ENCODE assay signal across 13 cellular contexts in genomic region chr5:68544656-68545565, GRCh38.
A peak's percentile ranks its signal among the peaks of the same experiment; 100 is the strongest.
DNase-seq lines count a peak whose midpoint lies in the region; TF ChIP-seq lines count a peak whose summit lies in the region.
"Had no signal": no experiment of that assay in that cellular context is flagged by ENCODE, and none has a peak within 500 bp of the region (broad histone marks: within the 10 kb centered on the region; RNA-seq: fewer than 3 reads in every experiment).

No MANE protein-coding gene starts in this region.

- H3K27me3 ChIP-seq in ACC112 (ENCODE audit: insufficient read depth, low read length) (no peaks in the 10 kb centered on the region), mammary epithelial cell (ENCODE audit: insufficient read depth, low read length) (no peaks in the 10 kb centered on the region), mesendoderm (ENCODE audit: insufficient read depth, low read length, poor library complexity) (no peaks in the 10 kb centered on the region)
- H3K27me3 ChIP-seq: BLaER1, cardiac muscle cell had no signal

- no peak overlapping the region for H3K56ac ChIP-seq in mesendoderm (ENCODE audit: low read length)

- H3K9me3 ChIP-seq in mammary epithelial cell (replicated peaks; ENCODE audit: insufficient read depth, low read length) (no peaks in the 10 kb centered on the region), OCI-LY7 (ENCODE audit: low read length) (no peaks in the 10 kb centered on the region)
- H3K9me3 ChIP-seq: BLaER1, left ventricle myocardium inferior had no signal

- TF ChIP-seq CTCF in mammary epithelial cell (conservative IDR thresholded peaks at IDR 0.05 in 1 of 2, IDR thresholded peaks at IDR 0.05 in 1 of 2; ENCODE audit: extremely low read depth in 1 of 2, insufficient read depth in 1 of 2, low read depth in 1 of 2, low read length in 2 of 2) (no peak), coronary artery (IDR thresholded peaks at IDR 0.05) (no peak), OCI-LY7 (conservative IDR thresholded peaks at IDR 0.05; ENCODE audit: low read length) (no peak)

- H3K79me2 ChIP-seq in ACC112 (ENCODE audit: control insufficient read depth, insufficient read depth, low read length, unreplicated experiment), result no peaks in the 10 kb centered on the region
- no peaks in the 10 kb centered on the region for H3K79me2 ChIP-seq in mammary epithelial cell (ENCODE audit: insufficient read depth, low read length)
- no peaks in the 10 kb centered on the region for H3K79me2 ChIP-seq in mesendoderm (ENCODE audit: control insufficient read depth, insufficient read depth, low read length)
- no peaks in the 10 kb centered on the region for H3K79me2 ChIP-seq in OCI-LY7 (ENCODE audit: insufficient read depth, low read depth, low read length)

- in situ Hi-C loops in mammary epithelial cell (cut with MboI; ENCODE audit: low sequenced_read_pairs in 2 of 2), result no loop called here

- H3K9me2 ChIP-seq in OCI-LY7 (ENCODE audit: insufficient read depth, low read length), result no peaks in the 10 kb centered on the region

- H3K79me1 ChIP-seq in mesendoderm (ENCODE audit: low read length), result no peaks in the 10 kb centered on the region

- WGBS in mammary epithelial cell (ENCODE audit: low coverage, missing lambda C conversion rate), result 43% methylated on average over 12 of the region's 13 CpGs
- no CpG with 5 or more reads among the region's 13 CpGs for WGBS in mesendoderm (ENCODE audit: extremely low coverage, insufficient coverage, low lambda C conversion rate)

- no peak overlapping the region for H2BK5ac ChIP-seq in mesendoderm (ENCODE audit: low read length)

- H3K36me3 ChIP-seq in ACC112 (ENCODE audit: insufficient read depth, low read length) (no peaks in the 10 kb centered on the region), mammary epithelial cell (ENCODE audit: insufficient read depth, low read length) (no peaks in the 10 kb centered on the region), mesendoderm (ENCODE audit: control insufficient read depth, insufficient read depth, low read length) (no peaks in the 10 kb centered on the region), OCI-LY7 (ENCODE audit: insufficient read depth, low read length) (no peaks in the 10 kb centered on the region)
- H3K36me3 ChIP-seq: BLaER1, cardiac muscle cell, left ventricle myocardium inferior had no signal

- peaks cover 58% of the 10 kb centered on the region for H3K4me1 ChIP-seq in ACC112 (ENCODE audit: control insufficient read depth, insufficient read depth, low read length, unreplicated experiment)
- peaks cover 20% of the 10 kb centered on the region for H3K4me1 ChIP-seq in mammary epithelial cell (ENCODE audit: insufficient read depth, low read length)
- H3K4me1 ChIP-seq in mesendoderm (ENCODE audit: control insufficient read depth, low read depth, low read length), result no peaks in the 10 kb centered on the region
- no peaks in the 10 kb centered on the region for H3K4me1 ChIP-seq in OCI-LY7 (ENCODE audit: insufficient read depth, low read length, poor library complexity, severe bottlenecking)

- POLR2A ChIA-PET in OCI-LY7 (lab: Charles Lee), result no interaction called here

- H3K18ac ChIP-seq in mesendoderm (ENCODE audit: low read length), result no peak overlapping the region

- peak overlapping the region; percentile 24 for H3K4me2 ChIP-seq in mammary epithelial cell (ENCODE audit: insufficient read depth, low read depth, low read length)
- no peak overlapping the region for H3K4me2 ChIP-seq in mesendoderm (ENCODE audit: low read length)
- H3K4me2 ChIP-seq in OCI-LY7 (ENCODE audit: low read length), result no peak overlapping the region
- H3K4me2 ChIP-seq: BLaER1 had no signal

- intact Hi-C loops in mammary epithelial cell (cut with micrococcal nuclease), result no loop called here
- intact Hi-C loops in OCI-LY7 (cut with micrococcal nuclease; ENCODE audit: unreplicated experiment), result no loop called here

- CTCF ChIA-PET in mammary epithelial cell (lab: Charles Lee; ENCODE audit: low non-redundant PET) (no interaction called here), OCI-LY7 (lab: Charles Lee; ENCODE audit: unreplicated experiment) (no interaction called here)

- no peak overlapping the region for H2AFZ ChIP-seq in ACC112 (ENCODE audit: low read length, unreplicated experiment)
- H2AFZ ChIP-seq in mammary epithelial cell (ENCODE audit: low read depth, low read length), result peak overlapping the region; percentile 45
- H2AFZ ChIP-seq in OCI-LY7 (ENCODE audit: low read length), result no peak overlapping the region

- no peak overlapping the region for H2AK5ac ChIP-seq in mesendoderm (ENCODE audit: low read length)

- no peak overlapping the region for H3K4me3 ChIP-seq in ACC112 (ENCODE audit: low read depth, low read length)
- H3K4me3 ChIP-seq in mammary epithelial cell (replicated peaks in 1 of 3; ENCODE audit: insufficient read depth in 1 of 3, low read depth in 2 of 3, low read length in 3 of 3), result no peak overlapping the region
- H3K4me3 ChIP-seq in mesendoderm (ENCODE audit: low read length), result no peak overlapping the region
- no peak overlapping the region for H3K4me3 ChIP-seq in coronary artery
- no peak overlapping the region for H3K4me3 ChIP-seq in OCI-LY7 (ENCODE audit: low read depth, low read length, poor library complexity, severe bottlenecking)
- H3K4me3 ChIP-seq: BLaER1, cardiac muscle cell, left ventricle myocardium inferior had no signal

- H4K5ac ChIP-seq in mesendoderm (ENCODE audit: low read length), result no peak overlapping the region

- no peaks in the 10 kb centered on the region for H4K20me1 ChIP-seq in mammary epithelial cell (ENCODE audit: insufficient read depth, low read length)
- no peaks in the 10 kb centered on the region for H4K20me1 ChIP-seq in OCI-LY7 (ENCODE audit: insufficient read depth, low read length)
- H4K20me1 ChIP-seq: BLaER1 had no signal

- no peak overlapping the region for H3K4ac ChIP-seq in mesendoderm (ENCODE audit: low read depth, low read length)

- DNase-seq in HT-29 (ENCODE audit: low spot score) (peak; percentile 87), mammary epithelial cell (peak; percentile 78), mesendoderm (peak; percentile 18), NCI-H146 treated with DMSO at 0.1 percent for 48 hours (lab: John Stamatoyannopoulos, UW; ENCODE audit: unreplicated experiment) (no peak), coronary artery (ENCODE audit: low spot score) (no peak), OCI-LY7 (ENCODE audit: low spot score) (no peak), NCI-H2196 (lab: John Stamatoyannopoulos, UW; ENCODE audit: unreplicated experiment) (no peak)
- DNase-seq: activated CD4-positive, alpha-beta T cell treated with anti-CD3 and anti-CD28 coated beads for 36 hours; left ventricle myocardium inferior; NCI-H524 had no signal

- H3K23ac ChIP-seq in mesendoderm (ENCODE audit: low read length), result no peak overlapping the region

- BruUV-seq in mammary epithelial cell (replicated peaks; lab: Mats Ljungman, UMichigan) (no TSS peak), OCI-LY7 (replicated peaks; lab: Mats Ljungman, UMichigan) (no TSS peak)

- H4K8ac ChIP-seq in mesendoderm (ENCODE audit: low read depth, low read length), result no peak overlapping the region

- dilution Hi-C loops in mammary epithelial cell (cut with HindIII; ENCODE audit: low sequenced_read_pairs), result no loop called here

- no peak overlapping the region for H2BK15ac ChIP-seq in mesendoderm (replicated peaks; ENCODE audit: low read depth)

- H3K27ac ChIP-seq in ACC112 (ENCODE audit: low read depth, low read length) (peak overlapping the region; percentile 22; the same call in 1 of the 2 replicates), mammary epithelial cell (ENCODE audit: insufficient read depth, low read depth, low read length) (peak overlapping the region; percentile 1), mesendoderm (ENCODE audit: low read depth, low read length) (no peak overlapping the region), coronary artery (no peak overlapping the region), OCI-LY7 (ENCODE audit: low read depth, low read length, poor library complexity, severe bottlenecking) (no peak overlapping the region)
- H3K27ac ChIP-seq: BLaER1, cardiac muscle cell, left ventricle myocardium inferior had no signal

- H3K9ac ChIP-seq in mammary epithelial cell (ENCODE audit: insufficient read depth, low read length), result no peak overlapping the region
- H3K9ac ChIP-seq in mesendoderm (ENCODE audit: low read length), result no peak overlapping the region
- H3K9ac ChIP-seq: BLaER1 had no signal

- no peak overlapping the region for H2BK120ac ChIP-seq in mesendoderm (ENCODE audit: low read depth, low read length)

Comparison
In these comparisons a context has a peak if more than half of its experiments do, and no peak if none do; other contexts are left out.
1. H3K27ac ChIP-seq: peak in ACC112 (single experiment) and mammary epithelial cell (single experiment); none in mesendoderm (single experiment), coronary artery (0 of 2) and OCI-LY7 (single experiment).
2. DNase-seq: peak in HT-29 (single experiment), mammary epithelial cell (single experiment) and mesendoderm (single experiment); none in NCI-H146 treated with DMSO at 0.1 percent for 48 hours (single experiment), coronary artery (single experiment), OCI-LY7 (single experiment) and NCI-H2196 (single experiment).